8 cellular contexts compared by ENCODE assay signal in genomic region chr11:46723359-46723680, GRCh38. TPM values are rescaled to one million over a fixed set of nuclear protein-coding genes. Genes with fewer than 3 reads are reported as not detected.
"Had no signal": no experiment of that assay in that cellular context is flagged by ENCODE, and none has a peak within 500 bp of the region (broad histone marks: within the 10 kb centered on the region; RNA-seq: fewer than 3 reads in every experiment).

No MANE protein-coding gene starts in this region.

- DNase-seq: GOT3, H9, HCEC 1CT, IMR-90, KG1 had no signal

- H3K9me3 Mint-ChIP-seq: H9 had no signal

- H3K4me3 ChIP-seq: K562 had no signal

- ATAC-seq: K562 had no signal

- H3K4me3 Mint-ChIP-seq: H9 had no signal

- H3K27ac ChIP-seq: HL-60 had no signal

- FAIRE-seq: K562 had no signal

RNA-seq across cellular contexts. Expression of gene F2, which starts 4.3 kb away (rescaled TPM):
- total RNA-seq: H9, HT1080, IMR-90 had no signal
- polyA plus RNA-seq: IMR-90, K562 had no signal
